Comparison of ENCODE assay signal across 8 cellular contexts in genomic region chr11:57116654-57117053, GRCh38.
DNase-seq lines count a peak whose midpoint lies in the region; ATAC-seq and TF ChIP-seq lines count a peak whose summit lies in the region.

No MANE protein-coding gene starts in this region.

- DNase-seq in COLO668 (lab: John Stamatoyannopoulos, UW; ENCODE audit: unreplicated experiment) (peak; percentile 7), WERI-Rb-1 (peak; percentile 46), right atrium auricular region (ENCODE audit: low spot score) (no peak)
- DNase-seq in stimulated activated naive CD8-positive, alpha-beta T cell treated with anti-CD3 and anti-CD28 coated beads, Interleukin-15, Interleukin-2, amounts not matched to agents 100 U/mL and 50 U/mL, for 24 hours = peak; percentile 10
- DNase-seq in CD8-positive, alpha-beta memory T cell = no peak

- H3K9me3 Mint-ChIP-seq in CD8-positive, alpha-beta memory T cell = peaks cover 0 to 3% (median 0%) of the 10 kb centered on the region in 5 donors

- CTCF ChIA-PET in CD8-positive, alpha-beta memory T cell (lab: Charles Lee) = no interaction called here

- H3K36me3 Mint-ChIP-seq in CD8-positive, alpha-beta memory T cell = no peaks in the 10 kb centered on the region

- no peak overlapping the region for H2AFZ ChIP-seq in Loucy (ENCODE audit: low read length)

- ATAC-seq in GM18907 (IDR thresholded peaks at IDR 0.05; ENCODE audit: unreplicated experiment) (peak; percentile 71), HG03439 (IDR thresholded peaks at IDR 0.05; ENCODE audit: unreplicated experiment) (no peak)
- ATAC-seq in stimulated activated naive CD8-positive, alpha-beta T cell treated with anti-CD3 and anti-CD28 coated beads, Interleukin-15, Interleukin-2, amounts not matched to agents 100 U/mL and 50 U/mL, for 24 hours = no peak

- H3K9me2 ChIP-seq in Loucy (replicated peaks; ENCODE audit: low read depth, low read length) = no peaks in the 10 kb centered on the region

- H3K79me2 ChIP-seq in Loucy (ENCODE audit: insufficient read depth, low read length) = no peaks in the 10 kb centered on the region

- H3K4me1 ChIP-seq in Loucy (ENCODE audit: insufficient read depth, low read length, poor library complexity, severe bottlenecking) (no peaks in the 10 kb centered on the region), right atrium auricular region (no peaks in the 10 kb centered on the region)
- no peaks in the 10 kb centered on the region for H3K4me1 ChIP-seq in CD8-positive, alpha-beta memory T cell (ENCODE audit: insufficient read depth, low read length)

- no peaks in the 10 kb centered on the region for H4K20me1 ChIP-seq in Loucy (ENCODE audit: insufficient read depth, low read length, poor library complexity, severe bottlenecking)

- no peaks in the 10 kb centered on the region for H3K27me3 ChIP-seq in Loucy (ENCODE audit: insufficient read depth, low read length, poor library complexity, severe bottlenecking)
- H3K27me3 ChIP-seq in WERI-Rb-1 (ENCODE audit: insufficient read depth, low read depth, severe bottlenecking) = peaks cover 41% of the 10 kb centered on the region
- H3K27me3 ChIP-seq in right atrium auricular region = no peaks in the 10 kb centered on the region
- no peaks in the 10 kb centered on the region for H3K27me3 ChIP-seq in CD8-positive, alpha-beta memory T cell (ENCODE audit: insufficient read depth, low read length, poor library complexity, severe bottlenecking)

- H3K9me3 ChIP-seq in Loucy (ENCODE audit: insufficient read depth, low read depth, low read length) = no peaks in the 10 kb centered on the region
- H3K9me3 ChIP-seq in WERI-Rb-1 (ENCODE audit: severe bottlenecking) = no peaks in the 10 kb centered on the region
- no peaks in the 10 kb centered on the region for H3K9me3 ChIP-seq in right atrium auricular region
- no peaks in the 10 kb centered on the region for H3K9me3 ChIP-seq in CD8-positive, alpha-beta memory T cell (ENCODE audit: low read length)

- no peak overlapping the region for H3K4me3 ChIP-seq in Loucy (ENCODE audit: low read length, poor library complexity, severe bottlenecking)
- no peak overlapping the region for H3K4me3 ChIP-seq in WERI-Rb-1 (ENCODE audit: low read depth, low read length)
- no peak overlapping the region for H3K4me3 ChIP-seq in right atrium auricular region
- H3K4me3 ChIP-seq in CD8-positive, alpha-beta memory T cell (ENCODE audit: low read length) = no peak overlapping the region

- no peaks in the 10 kb centered on the region for H3F3A ChIP-seq in Loucy (ENCODE audit: low read depth)

- no peak overlapping the region for H3K4me2 ChIP-seq in Loucy (ENCODE audit: low read depth, low read length, poor library complexity, severe bottlenecking)

- H3K27ac ChIP-seq in WERI-Rb-1 (no peak overlapping the region), right atrium auricular region (no peak overlapping the region)
- no peak overlapping the region for H3K27ac ChIP-seq in CD8-positive, alpha-beta memory T cell (ENCODE audit: low read depth, low read length)

- no peak overlapping the region for H3K9ac ChIP-seq in Loucy (ENCODE audit: low read depth, low read length, poor library complexity, severe bottlenecking)

- H3K27ac Mint-ChIP-seq in CD8-positive, alpha-beta memory T cell = no peak overlapping the region

- H3K36me3 ChIP-seq in Loucy (ENCODE audit: insufficient read depth, low read length) (no peaks in the 10 kb centered on the region), WERI-Rb-1 (no peaks in the 10 kb centered on the region), right atrium auricular region (no peaks in the 10 kb centered on the region)
- no peaks in the 10 kb centered on the region for H3K36me3 ChIP-seq in CD8-positive, alpha-beta memory T cell (ENCODE audit: insufficient read depth, low read length)

- peak; percentile 73 for TF ChIP-seq CTCF in Loucy (conservative IDR thresholded peaks at IDR 0.05; ENCODE audit: low read length)
- TF ChIP-seq CTCF in WERI-Rb-1 (IDR thresholded peaks at IDR 0.05; ENCODE audit: low read depth, low read length) = peak; percentile 62
- peak; percentile 37 to 68 for TF ChIP-seq CTCF in right atrium auricular region (IDR thresholded peaks at IDR 0.05)

- POLR2A ChIA-PET in CD8-positive, alpha-beta memory T cell (lab: Charles Lee) = no interaction called here

- H3K4me1 Mint-ChIP-seq in CD8-positive, alpha-beta memory T cell = no peaks in the 10 kb centered on the region

- peaks cover 1 to 5% of the 10 kb centered on the region in 2 donors for H3K27me3 Mint-ChIP-seq in CD8-positive, alpha-beta memory T cell

- no peak overlapping the region for H3K4me3 Mint-ChIP-seq in CD8-positive, alpha-beta memory T cell

Comparison
In these comparisons a context has a peak if more than half of its experiments do, and no peak if none do; other contexts are left out.
1. DNase-seq: peak in COLO668 (single experiment), WERI-Rb-1 (single experiment) and stimulated activated naive CD8-positive, alpha-beta T cell treated with anti-CD3 and anti-CD28 coated beads, Interleukin-15, Interleukin-2, amounts not matched to agents 100 U/mL and 50 U/mL, for 24 hours (single experiment); none in right atrium auricular region (single experiment) and CD8-positive, alpha-beta memory T cell (0 of 5).
2. Peak in every context shown above with its lines, with median percentiles within 50 percentile points of each other: CTCF ChIP-seq.